Comparison of ENCODE assay signal across 9 cellular contexts in the genomic region with DNA sequence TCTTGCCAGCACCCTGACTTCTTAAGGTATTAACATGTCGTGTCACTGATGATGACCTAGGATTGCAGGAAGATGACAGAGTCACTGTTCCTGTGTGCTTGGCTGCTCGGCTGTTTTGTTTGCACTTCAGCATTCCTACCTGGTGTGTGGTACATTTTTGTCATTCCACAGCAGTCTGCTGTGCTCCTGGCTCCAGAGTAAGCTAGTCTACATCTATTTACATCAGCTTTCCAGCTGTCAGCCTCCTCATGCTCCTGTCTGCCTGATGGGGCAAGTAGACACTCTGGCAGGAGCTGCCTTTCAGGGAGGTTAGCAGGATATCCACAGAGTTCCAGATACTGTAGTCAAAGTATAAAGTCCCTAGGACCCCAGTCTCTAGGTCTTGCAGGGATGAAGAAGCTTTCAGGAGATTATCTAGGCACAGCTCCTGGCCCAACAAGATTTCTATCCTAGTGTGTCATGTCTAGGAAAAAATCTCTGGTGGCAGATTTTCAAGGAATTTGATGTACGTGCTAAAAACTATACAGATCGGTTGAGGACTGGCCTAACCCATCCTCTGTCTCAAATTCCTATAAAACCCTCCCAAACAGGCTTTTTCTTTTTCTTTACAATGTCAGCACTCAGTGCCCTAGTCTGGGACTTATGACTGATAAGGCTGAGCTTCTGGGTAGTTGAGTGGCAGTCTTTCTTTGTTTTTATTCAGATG. TPM values are rescaled to one million over a fixed set of nuclear protein-coding genes. Genes with fewer than 3 reads are reported as not detected.
DNase-seq lines count a peak whose midpoint lies in the region; ATAC-seq and TF ChIP-seq lines count a peak whose summit lies in the region.
"Had no signal": no experiment of that assay in that cellular context is flagged by ENCODE, and none has a peak within 500 bp of the region (broad histone marks: within the 10 kb centered on the region; RNA-seq: fewer than 3 reads in every experiment).

No MANE protein-coding gene starts in this region.

- ATAC-seq in GM21360 (IDR thresholded peaks at IDR 0.05; ENCODE audit: unreplicated experiment) (no peak), GM21515 (IDR thresholded peaks at IDR 0.05; ENCODE audit: unreplicated experiment) (no peak)

- H3K27me3 ChIP-seq in HUES6 (ENCODE audit: control insufficient read depth, insufficient read depth, low read length): no peaks in the 10 kb centered on the region
- no peaks in the 10 kb centered on the region for H3K27me3 ChIP-seq in testis

- H3K9ac ChIP-seq in HUES6 (ENCODE audit: low read length): peak overlapping the region; percentile 40

- H3K4me1 ChIP-seq in HUES6 (ENCODE audit: control insufficient read depth, insufficient read depth, low read length) (peaks cover 51% of the 10 kb centered on the region), testis (peaks cover 43% of the 10 kb centered on the region)

- TF ChIP-seq POLR2A in testis (IDR thresholded peaks at IDR 0.05): no peak

- peak overlapping the region; percentile 41; the same call in 1 of the 2 replicates for H3K27ac ChIP-seq in HUES6 (ENCODE audit: low read depth, low read length)
- peak overlapping the region; percentile 72 to 87 for H3K27ac ChIP-seq in testis

- H3K36me3 ChIP-seq in HUES6 (ENCODE audit: control insufficient read depth, insufficient read depth, low read length) (no peaks in the 10 kb centered on the region), testis (ENCODE audit: low read depth, missing control alignments) (no peaks in the 10 kb centered on the region)

- no peak for TF ChIP-seq CTCF in testis (IDR thresholded peaks at IDR 0.05)

- intact Hi-C loops in testis (cut with DNase I; ENCODE audit: low total_unique reads): no loop called here

- DNase-seq in cerebellar cortex (ENCODE audit: low spot score) (peak; percentile 79), kidney tubule cell (ENCODE audit: low spot score) (peak; percentile 100), testis (no peak), NCI-H510A treated with DMSO at 0.1 percent for 48 hours (lab: John Stamatoyannopoulos, UW) (no peak)
- DNase-seq in activated CD8-positive, alpha-beta memory T cell treated with anti-CD3 and anti-CD28 coated beads for 24 hours: no peak
- DNase-seq: activated T-cell treated with anti-CD3 and anti-CD28 coated beads, Interleukin-2, amount 50 U/mL, for 48 hours had no signal

- H3K9me3 ChIP-seq in HUES6 (ENCODE audit: control insufficient read depth, insufficient read depth, low read depth, low read length) (no peaks in the 10 kb centered on the region), testis (no peaks in the 10 kb centered on the region)

- 31 to 52% methylated on average over 4 of the region's 4 CpGs for WGBS in testis, 2 donors

- H3K4me3 ChIP-seq in HUES6 (ENCODE audit: low read depth, low read length) (no peak overlapping the region), testis (no peak overlapping the region)

RNA-seq across cellular contexts. Expression of a gene that starts 28.5 kb away (rescaled TPM):
- total RNA-seq in testis: 10 to 100 TPM; 28.7 to 32.3 TPM
- polyA plus RNA-seq in testis (ENCODE audit: insufficient read depth, low read depth, low replicate concordance): 78.1 TPM

Comparison
In these comparisons a context has a peak if more than half of its experiments do, and no peak if none do; other contexts are left out.
1. DNase-seq: peak in cerebellar cortex (single experiment) and kidney tubule cell (single experiment); none in testis (single experiment), NCI-H510A treated with DMSO at 0.1 percent for 48 hours (single experiment) and activated CD8-positive, alpha-beta memory T cell treated with anti-CD3 and anti-CD28 coated beads for 24 hours (single experiment).